ENCODE assay signal across 8 cellular contexts in the genomic region with DNA sequence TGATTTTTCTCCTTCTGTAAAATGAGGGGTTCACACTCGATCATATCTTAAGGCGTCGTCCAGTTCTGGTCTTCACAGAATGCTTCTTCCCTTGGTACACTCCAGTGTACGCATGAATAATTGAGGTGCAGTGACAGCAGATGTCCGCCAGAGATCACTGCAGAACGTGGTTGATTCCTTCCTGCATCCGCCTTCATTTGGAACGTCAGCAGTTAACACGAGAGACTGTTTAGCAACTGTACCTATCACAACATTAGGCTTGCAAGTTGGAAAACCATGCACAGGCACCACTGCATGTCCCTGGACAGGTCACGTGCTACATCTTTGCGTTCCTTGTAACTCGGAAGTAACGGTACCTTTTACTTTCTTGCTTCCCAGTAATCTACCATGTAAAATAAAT.
A peak's percentile ranks its signal among the peaks of the same experiment; 100 is the strongest.
DNase-seq lines count a peak whose midpoint lies in the region; FAIRE-seq and TF ChIP-seq lines count a peak whose summit lies in the region.

No MANE protein-coding gene starts in this region.

- dilution Hi-C loops in keratinocyte (cut with MboI; ENCODE audit: extremely low pct_ligation_motif_present, low sequenced_read_pairs) = no loop called here

- H3K9me1 ChIP-seq in keratinocyte (ENCODE audit: control insufficient read depth, extremely low read depth, insufficient read depth, low read length) = no peaks in the 10 kb centered on the region

- H3K4me3 ChIP-seq in HFF-Myc (replicated peaks; ENCODE audit: low read depth, low read length) (no peak overlapping the region), astrocyte of the spinal cord (ENCODE audit: low read depth, low read length) (no peak overlapping the region), keratinocyte (ENCODE audit: control insufficient read depth in 2 of 3, extremely low read depth in 1 of 3, insufficient read depth in 2 of 3, low read depth in 1 of 3, low read length in 3 of 3) (no peak overlapping the region)

- no peaks in the 10 kb centered on the region for H3K79me2 ChIP-seq in keratinocyte (ENCODE audit: control insufficient read depth, insufficient read depth, low read length)

- H3K27ac ChIP-seq in keratinocyte (ENCODE audit: control insufficient read depth, insufficient read depth, low read length) = no peak overlapping the region

- no peak overlapping the region for H3K9ac ChIP-seq in keratinocyte (ENCODE audit: control insufficient read depth, extremely low read depth, insufficient read depth, low read length)

- H3K27me3 ChIP-seq in keratinocyte (ENCODE audit: control insufficient read depth, extremely low read depth, insufficient read depth, low read length) = no peaks in the 10 kb centered on the region

- in situ Hi-C loops in astrocyte of the spinal cord (cut with HindIII; ENCODE audit: low sequenced_read_pairs) = no loop called here

- no peaks in the 10 kb centered on the region for H3K9me3 ChIP-seq in keratinocyte (ENCODE audit: control insufficient read depth, low read depth, low read length)

- H3K4me2 ChIP-seq in keratinocyte (ENCODE audit: control insufficient read depth, extremely low read depth, insufficient read depth, low read depth, low read length) = no peak overlapping the region

- FAIRE-seq in keratinocyte (lab: Jason Lieb, UNC) = peak; percentile 55

- no peaks in the 10 kb centered on the region for H3K4me1 ChIP-seq in keratinocyte (ENCODE audit: control insufficient read depth, extremely low read depth, insufficient read depth, low read length)

- H3K36me3 ChIP-seq in keratinocyte (ENCODE audit: control insufficient read depth in 2 of 2, extremely low read depth in 1 of 2, insufficient read depth in 2 of 2, low read length in 2 of 2) = no peaks in the 10 kb centered on the region

- peak; percentile 21 for DNase-seq in GM04503 (ENCODE audit: low read depth)
- DNase-seq in HFF-Myc (ENCODE audit: extremely low read depth, low read depth) = peak; percentile 32
- DNase-seq in RPMI7951 (ENCODE audit: low read depth) = peak; percentile 54
- DNase-seq in astrocyte of the spinal cord (ENCODE audit: low read depth, low spot score) = peak; percentile 42
- DNase-seq in keratinocyte (ENCODE audit: low read depth, low spot score) = peak; percentile 15
- peak; percentile 0 to 24 (median 8) for DNase-seq in stimulated activated CD4-positive, alpha-beta T cell treated with anti-CD3 and anti-CD28 coated beads, TNF-alpha, amount 100 ng/mL, for 48 hours (ENCODE audit: low read depth in 3 of 3)
- no peak for DNase-seq in DMS 273 treated with DMSO at 0.1 percent for 48 hours (lab: John Stamatoyannopoulos, UW)
- DNase-seq in HuH-7.5 (ENCODE audit: low spot score) = no peak

- H4K20me1 ChIP-seq in keratinocyte (ENCODE audit: control insufficient read depth, extremely low read depth, insufficient read depth, low read length) = no peaks in the 10 kb centered on the region

- peak; percentile 63 for TF ChIP-seq CTCF in HFF-Myc (IDR thresholded peaks at IDR 0.05; ENCODE audit: low read depth, low read length, missing control alignments)
- TF ChIP-seq CTCF in astrocyte of the spinal cord (IDR thresholded peaks at IDR 0.05; ENCODE audit: low read depth, low read length) = peak; percentile 61
- peak; percentile 70 to 93 (median 80) for TF ChIP-seq CTCF in keratinocyte (optimal IDR thresholded peaks at IDR 0.05 in 1 of 3, IDR thresholded peaks at IDR 0.05 in 1 of 3, conservative IDR thresholded peaks at IDR 0.05 in 1 of 3; ENCODE audit: extremely low read depth in 1 of 3, insufficient read depth in 2 of 3, low read length in 3 of 3)

- H2AFZ ChIP-seq in keratinocyte (ENCODE audit: control insufficient read depth, low read length) = no peak overlapping the region

Comparison
In these comparisons a context has a peak if more than half of its experiments do, and no peak if none do; other contexts are left out.
1. DNase-seq: peak in GM04503 (single experiment), HFF-Myc (single experiment), RPMI7951 (single experiment), astrocyte of the spinal cord (single experiment), keratinocyte (single experiment) and stimulated activated CD4-positive, alpha-beta T cell treated with anti-CD3 and anti-CD28 coated beads, TNF-alpha, amount 100 ng/mL, for 48 hours (3 of 3); none in DMS 273 treated with DMSO at 0.1 percent for 48 hours (single experiment) and HuH-7.5 (single experiment).
2. Peak in every context shown above with its lines, with median percentiles within 50 percentile points of each other: CTCF ChIP-seq.